In the genomic region with DNA sequence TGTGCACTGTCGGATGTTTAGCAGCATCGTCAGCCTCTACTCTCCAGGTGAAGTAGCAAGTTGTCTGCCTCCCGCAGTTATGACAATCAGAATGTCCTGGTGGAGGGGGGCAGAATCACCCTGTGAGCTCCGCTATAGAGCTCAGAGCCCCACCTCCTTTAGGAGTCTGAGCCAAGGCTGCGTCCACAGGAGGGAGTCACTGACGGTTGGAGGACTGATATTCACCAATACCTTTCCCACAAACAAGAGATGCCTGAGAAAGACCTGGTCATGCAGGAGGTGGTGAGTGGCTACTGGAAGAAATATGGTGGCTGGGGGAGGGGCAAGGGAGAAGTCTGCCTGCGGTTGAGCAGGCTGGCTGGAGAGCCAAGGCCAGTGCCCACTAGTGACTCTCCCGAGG, we compare ENCODE assay signal across 19 cellular contexts. TPM values are rescaled to one million over a fixed set of nuclear protein-coding genes. Genes with fewer than 3 reads are reported as not detected.
DNase-seq lines count a peak whose midpoint lies in the region; ATAC-seq and TF ChIP-seq lines count a peak whose summit lies in the region.
"Had no signal": no experiment of that assay in that cellular context is flagged by ENCODE, and none has a peak within 500 bp of the region (broad histone marks: within the 10 kb centered on the region; RNA-seq: fewer than 3 reads in every experiment).

No MANE protein-coding gene starts in this region.

- POLR2A ChIA-PET in HCT116 (lab: Charles Lee): no interaction called here

- peaks cover 0 to 3% (median 0%) of the 10 kb centered on the region in 5 experiments for H3K9me3 Mint-ChIP-seq in brain
- H3K9me3 Mint-ChIP-seq: activated naive CD4-positive, alpha-beta T cell treated with anti-CD3 and anti-CD28 coated beads for 36 hours; immature natural killer cell; memory B cell; T-helper 1 cell treated with Interleukin-12 subunit alpha and Interleukin-12 subunit beta and Interleukin-4 antibody, amounts not matched to agents 30 μg/mL and 1 μg/mL, for 36 hours had no signal

- peaks cover 76% of the 10 kb centered on the region for H3K4me1 ChIP-seq in BLaER1
- peaks cover 5 to 7% of the 10 kb centered on the region in 2 experiments; a peak in 2 of 4 replicates for H3K4me1 ChIP-seq in HCT116 (ENCODE audit: control insufficient read depth in 1 of 2, insufficient read depth in 2 of 2, low read length in 2 of 2)

- TF ChIP-seq RAD21 in HCT116 (IDR thresholded peaks at IDR 0.05; ENCODE audit: low read depth): no peak

- H2AFZ ChIP-seq in HCT116 (ENCODE audit: low read depth, low read length, poor library complexity, severe bottlenecking): no peak overlapping the region

- H3K9me3 ChIP-seq in BLaER1: no peaks in the 10 kb centered on the region
- no peaks in the 10 kb centered on the region for H3K9me3 ChIP-seq in HCT116 (ENCODE audit: control insufficient read depth in 1 of 2, insufficient read depth in 1 of 2, low read depth in 1 of 2, low read length in 2 of 2)
- H3K9me3 ChIP-seq: breast epithelium had no signal

- H3K9ac ChIP-seq in BLaER1 (no peak overlapping the region), HCT116 (ENCODE audit: low read length) (no peak overlapping the region)

- H3K79me2 ChIP-seq in HCT116 (ENCODE audit: insufficient read depth, low read length): no peaks in the 10 kb centered on the region

- H3K9me2 ChIP-seq in HCT116 (ENCODE audit: insufficient read depth): no peaks in the 10 kb centered on the region

- H3K27ac ChIP-seq in BLaER1 (0 out of 2 replicates have a peak overlapping the region, but pooled peaks have one; percentile 3), HCT116 (ENCODE audit: low read depth, low read length) (no peak overlapping the region)
- H3K27ac ChIP-seq: breast epithelium had no signal

- RAD21 ChIA-PET in HCT116 (lab: Charles Lee; ENCODE audit: low non-redundant PET in 1 of 2, low total read pairs in 2 of 2, uncharacterized antibody in 2 of 2, unreplicated experiment in 2 of 2): no interaction called here

- H3K4me2 ChIP-seq in BLaER1 (peak overlapping the region; percentile 23; the same call in 1 of the 2 replicates), HCT116 (ENCODE audit: low read length) (no peak overlapping the region)

- no TSS peak for BruUV-seq in HCT116 (replicated peaks; lab: Mats Ljungman, UMichigan)

- H3K4me1 Mint-ChIP-seq in brain: peaks cover 82% of the 10 kb centered on the region

- CTCF ChIA-PET in HCT116 (lab: Charles Lee): no interaction called here

- no peak for TF ChIP-seq POLR2A in HCT116 (IDR thresholded peaks at IDR 0.05; ENCODE audit: borderline replicate concordance, extremely low read depth, insufficient read depth, insufficient read length)
- TF ChIP-seq POLR2A in GM18505 (IDR thresholded peaks at IDR 0.05; ENCODE audit: borderline replicate concordance, extremely low read depth, insufficient read depth, insufficient read length): no peak

- H3K36me3 ChIP-seq in BLaER1 (no peaks in the 10 kb centered on the region), HCT116 (ENCODE audit: control insufficient read depth in 1 of 2, insufficient read depth in 2 of 2, low read length in 2 of 2) (no peaks in the 10 kb centered on the region)
- H3K36me3 ChIP-seq: breast epithelium had no signal

- H3K27me3 Mint-ChIP-seq in brain: no peaks in the 10 kb centered on the region
- H3K27me3 Mint-ChIP-seq: memory B cell had no signal

- intact Hi-C loops in HCT116 (cut with micrococcal nuclease): no loop called here

- H3K27me3 ChIP-seq in BLaER1 (no peaks in the 10 kb centered on the region), HCT116 (ENCODE audit: insufficient read depth, low read length) (no peaks in the 10 kb centered on the region)
- H3K27me3 ChIP-seq: breast epithelium had no signal

- H3K4me3 ChIP-seq in BLaER1: no peak overlapping the region
- H3K4me3 ChIP-seq in HCT116 (replicated peaks in 1 of 2; ENCODE audit: low read depth in 1 of 2, low read length in 2 of 2): no peak overlapping the region
- H3K4me3 ChIP-seq: breast epithelium had no signal

- H4K20me1 ChIP-seq in BLaER1: no peaks in the 10 kb centered on the region
- H4K20me1 ChIP-seq in HCT116 (ENCODE audit: insufficient read depth): no peaks in the 10 kb centered on the region

- TF ChIP-seq CTCF in HCT116 (IDR thresholded peaks at IDR 0.05 in 2 of 3, conservative IDR thresholded peaks at IDR 0.05 in 1 of 3; ENCODE audit: borderline replicate concordance in 1 of 3, insufficient read depth in 1 of 3, low read depth in 2 of 3, low read length in 2 of 3): no peak
- TF ChIP-seq CTCF in brain (conservative IDR thresholded peaks at IDR 0.05): peak in 1 of 2 experiments; percentile 16

- ATAC-seq in HCT116 (peak; percentile 40; the same call in 1 of the 2 replicates), GM21619 (IDR thresholded peaks at IDR 0.05; ENCODE audit: unreplicated experiment) (no peak), HG03095 (IDR thresholded peaks at IDR 0.05; ENCODE audit: unreplicated experiment) (no peak), GM18505 (IDR thresholded peaks at IDR 0.05; ENCODE audit: unreplicated experiment) (no peak)

- no peaks in the 10 kb centered on the region for H3K36me3 Mint-ChIP-seq in brain
- H3K36me3 Mint-ChIP-seq: immature natural killer cell, memory B cell had no signal

- peak overlapping the region; percentile 28 to 98 (median 87) for H3K27ac Mint-ChIP-seq in brain
- H3K27ac Mint-ChIP-seq: activated naive CD4-positive, alpha-beta T cell treated with anti-CD3 and anti-CD28 coated beads for 36 hours; immature natural killer cell; memory B cell had no signal

- peak overlapping the region in 3 of 5 experiments; percentile 16 to 49 (median 24) for H3K4me3 Mint-ChIP-seq in brain
- H3K4me3 Mint-ChIP-seq: activated naive CD4-positive, alpha-beta T cell treated with anti-CD3 and anti-CD28 coated beads for 36 hours; immature natural killer cell; memory B cell; T-helper 1 cell treated with Interleukin-12 subunit alpha and Interleukin-12 subunit beta and Interleukin-4 antibody, amounts not matched to agents 30 μg/mL and 1 μg/mL, for 36 hours had no signal

- DNase-seq in HCT116 (ENCODE audit: low read depth, low spot score) (no peak), myocyte (ENCODE audit: low read depth) (peak; percentile 51), GM19240 (ENCODE audit: insufficient read length, low spot score) (no peak)
- DNase-seq: activated CD4-positive, CD25-positive, alpha-beta regulatory T cell treated with anti-CD3 and anti-CD28 coated beads, Interleukin-2, amount 50 U/mL, for 72 hours; activated CD8-positive, alpha-beta memory T cell treated with anti-CD3 and anti-CD28 coated beads, Interleukin-2, amount 50 U/mL, for 4 hours; activated naive CD4-positive, alpha-beta T cell treated with anti-CD3 and anti-CD28 coated beads for 36 hours; AML-193; effector CD8-positive, alpha-beta T cell; immature natural killer cell had no signal

TF ChIP-seq in HCT116, 20 proteins besides CTCF, POLR2A, EP300 and RAD21:
- no peak for TF ChIP-seq TCF7L2 (IDR thresholded peaks at IDR 0.05; ENCODE audit: borderline replicate concordance, extremely low read depth, insufficient read depth, insufficient read length)
- no peak for TF ChIP-seq JUND (IDR thresholded peaks at IDR 0.05)
- no peak for TF ChIP-seq SRF (IDR thresholded peaks at IDR 0.05; ENCODE audit: low read depth)
- TF ChIP-seq CBX3 (IDR thresholded peaks at IDR 0.05; ENCODE audit: low read depth): no peak
- TF ChIP-seq ZNF274 (IDR thresholded peaks at IDR 0.05; ENCODE audit: low read depth, low read length): no peak
- TF ChIP-seq YY1 (IDR thresholded peaks at IDR 0.05; ENCODE audit: extremely low read depth, insufficient replicate concordance, low read depth, low read length): no peak
- TF ChIP-seq SP1 (IDR thresholded peaks at IDR 0.05; ENCODE audit: low read depth): no peak
- TF ChIP-seq FOSL1 (IDR thresholded peaks at IDR 0.05; ENCODE audit: low read depth): no peak
- TF ChIP-seq, protein P1, sequence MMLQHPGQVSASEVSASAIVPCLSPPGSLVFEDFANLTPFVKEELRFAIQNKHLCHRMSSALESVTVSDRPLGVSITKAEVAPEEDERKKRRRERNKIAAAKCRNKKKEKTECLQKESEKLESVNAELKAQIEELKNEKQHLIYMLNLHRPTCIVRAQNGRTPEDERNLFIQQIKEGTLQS (IDR thresholded peaks at IDR 0.05): no peak
- TF ChIP-seq SIN3A (IDR thresholded peaks at IDR 0.05; ENCODE audit: low read depth): no peak
- TF ChIP-seq CEBPB (IDR thresholded peaks at IDR 0.05; ENCODE audit: low read depth): no peak
- TF ChIP-seq ELF1 (IDR thresholded peaks at IDR 0.05; ENCODE audit: borderline replicate concordance, low read depth): no peak
- TF ChIP-seq EGR1 (IDR thresholded peaks at IDR 0.05; ENCODE audit: low read depth): no peak
- TF ChIP-seq EZH2 (IDR thresholded peaks at IDR 0.05): no peak
- no peak for TF ChIP-seq EZH2phosphoT487 (IDR thresholded peaks at IDR 0.05; ENCODE audit: borderline replicate concordance)

RNA-seq across cellular contexts. Expression of gene ADA2, which starts 41.7 kb away (rescaled TPM):
- total RNA-seq in HCT116 (2021; ENCODE audit: unreplicated experiment) (0.20 TPM), myocyte (0.99 and 1.2 TPM in 2 replicates)
- polyA plus RNA-seq in HCT116 (2012): 0.01 and 0.09 TPM in 2 replicates
- polyA plus RNA-seq in brain (ENCODE audit: insufficient read depth, low read depth, low replicate concordance): 108 TPM
- polyA plus RNA-seq in myocyte (2012): 0.19 TPM
- total RNA-seq: MCF 10A, NCI-H460 had no signal
